Comparison of ENCODE assay signal across 1 cellular context in genomic region chr4:176875441-176875930, GRCh38.
TF ChIP-seq lines count a peak whose summit lies in the region.

No MANE protein-coding gene starts in this region.

TF ChIP-seq in SK-N-SH treated with all-trans-retinoic acid at 6 μM for 48 hours, 23 proteins besides CTCF, POLR2A, EP300 and RAD21 (continued from another document):
- TF ChIP-seq PATZ1 (CRISPR knock-in tag; IDR thresholded peaks at IDR 0.05; ENCODE audit: borderline replicate concordance) (no peak), TOX (CRISPR knock-in tag; IDR thresholded peaks at IDR 0.05; ENCODE audit: borderline replicate concordance) (no peak), RARB (CRISPR knock-in tag; IDR thresholded peaks at IDR 0.05) (no peak), POU6F1 (CRISPR knock-in tag; IDR thresholded peaks at IDR 0.05; ENCODE audit: borderline replicate concordance, low read depth) (no peak), ZNF565 (CRISPR knock-in tag; conservative IDR thresholded peaks at IDR 0.05; ENCODE audit: low read depth) (no peak)
- TF ChIP-seq, protein P1, sequence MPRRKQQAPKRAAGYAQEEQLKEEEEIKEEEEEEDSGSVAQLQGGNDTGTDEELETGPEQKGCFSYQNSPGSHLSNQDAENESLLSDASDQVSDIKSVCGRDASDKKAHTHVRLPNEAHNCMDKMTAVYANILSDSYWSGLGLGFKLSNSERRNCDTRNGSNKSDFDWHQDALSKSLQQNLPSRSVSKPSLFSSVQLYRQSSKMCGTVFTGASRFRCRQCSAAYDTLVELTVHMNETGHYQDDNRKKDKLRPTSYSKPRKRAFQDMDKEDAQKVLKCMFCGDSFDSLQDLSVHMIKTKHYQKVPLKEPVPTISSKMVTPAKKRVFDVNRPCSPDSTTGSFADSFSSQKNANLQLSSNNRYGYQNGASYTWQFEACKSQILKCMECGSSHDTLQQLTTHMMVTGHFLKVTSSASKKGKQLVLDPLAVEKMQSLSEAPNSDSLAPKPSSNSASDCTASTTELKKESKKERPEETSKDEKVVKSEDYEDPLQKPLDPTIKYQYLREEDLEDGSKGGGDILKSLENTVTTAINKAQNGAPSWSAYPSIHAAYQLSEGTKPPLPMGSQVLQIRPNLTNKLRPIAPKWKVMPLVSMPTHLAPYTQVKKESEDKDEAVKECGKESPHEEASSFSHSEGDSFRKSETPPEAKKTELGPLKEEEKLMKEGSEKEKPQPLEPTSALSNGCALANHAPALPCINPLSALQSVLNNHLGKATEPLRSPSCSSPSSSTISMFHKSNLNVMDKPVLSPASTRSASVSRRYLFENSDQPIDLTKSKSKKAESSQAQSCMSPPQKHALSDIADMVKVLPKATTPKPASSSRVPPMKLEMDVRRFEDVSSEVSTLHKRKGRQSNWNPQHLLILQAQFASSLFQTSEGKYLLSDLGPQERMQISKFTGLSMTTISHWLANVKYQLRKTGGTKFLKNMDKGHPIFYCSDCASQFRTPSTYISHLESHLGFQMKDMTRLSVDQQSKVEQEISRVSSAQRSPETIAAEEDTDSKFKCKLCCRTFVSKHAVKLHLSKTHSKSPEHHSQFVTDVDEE (CRISPR knock-in tag; IDR thresholded peaks at IDR 0.05): no peak
